In the genomic region with DNA sequence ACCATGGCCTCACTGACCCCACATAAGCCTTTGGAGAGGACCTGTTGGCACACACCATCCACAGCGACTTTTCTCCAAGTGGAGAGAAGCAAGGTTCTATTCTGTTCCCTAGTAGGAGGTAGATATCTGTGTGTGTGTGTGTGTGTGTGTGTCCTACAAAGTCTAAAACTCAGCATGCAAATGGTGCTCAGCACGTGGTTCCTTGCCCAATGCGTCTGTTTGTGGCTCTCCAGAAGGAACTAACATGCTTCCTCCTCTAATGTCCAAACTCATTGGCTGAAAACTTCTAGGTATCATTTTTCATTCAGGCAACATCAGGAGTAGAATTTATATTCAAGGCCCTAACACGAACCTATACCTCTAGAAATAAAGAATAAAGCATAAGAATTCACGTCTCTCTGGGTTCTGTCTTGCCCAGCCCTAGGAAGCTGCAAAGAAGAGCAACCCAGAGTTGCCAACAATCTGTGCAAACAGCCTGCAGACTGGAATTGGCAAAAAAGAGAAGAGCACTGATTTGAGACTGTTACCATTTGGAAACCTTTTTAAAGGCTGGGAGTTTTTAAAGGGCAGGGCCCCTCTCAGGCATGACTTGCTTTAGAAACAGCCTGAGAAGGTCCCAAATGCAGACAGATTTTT, we compare ENCODE assay signal across 1 cellular context.
A peak's percentile ranks its signal among the peaks of the same experiment; 100 is the strongest.
TF ChIP-seq lines count a peak whose summit lies in the region.

No MANE protein-coding gene starts in this region.

TF ChIP-seq in GM12878, 131 proteins besides CTCF, POLR2A, EP300 and RAD21:
- TF ChIP-seq CREB1 (IDR thresholded peaks at IDR 0.05; ENCODE audit: low read depth) (no peak), SIN3A (IDR thresholded peaks at IDR 0.05; ENCODE audit: low read depth, low read length) (no peak), CHD4 (IDR thresholded peaks at IDR 0.05) (no peak), JUNB (IDR thresholded peaks at IDR 0.05) (no peak), POU2F2 (IDR thresholded peaks at IDR 0.05; ENCODE audit: borderline replicate concordance, low read depth, low read length) (peak; percentile 75; the same call in 2 of the 3 replicates), SMC3 (IDR thresholded peaks at IDR 0.05; ENCODE audit: borderline replicate concordance, low read length) (no peak), ZZZ3 (IDR thresholded peaks at IDR 0.05; ENCODE audit: control insufficient read depth, insufficient read length, low read depth) (no peak), TCF12 (IDR thresholded peaks at IDR 0.05; ENCODE audit: low read depth, low read length) (no peak)
- TF ChIP-seq, protein P1, sequence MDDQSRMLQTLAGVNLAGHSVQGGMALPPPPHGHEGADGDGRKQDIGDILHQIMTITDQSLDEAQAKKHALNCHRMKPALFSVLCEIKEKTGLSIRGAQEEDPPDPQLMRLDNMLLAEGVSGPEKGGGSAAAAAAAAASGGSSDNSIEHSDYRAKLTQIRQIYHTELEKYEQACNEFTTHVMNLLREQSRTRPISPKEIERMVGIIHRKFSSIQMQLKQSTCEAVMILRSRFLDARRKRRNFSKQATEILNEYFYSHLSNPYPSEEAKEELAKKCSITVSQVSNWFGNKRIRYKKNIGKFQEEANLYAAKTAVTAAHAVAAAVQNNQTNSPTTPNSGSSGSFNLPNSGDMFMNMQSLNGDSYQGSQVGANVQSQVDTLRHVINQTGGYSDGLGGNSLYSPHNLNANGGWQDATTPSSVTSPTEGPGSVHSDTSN (IDR thresholded peaks at IDR 0.05; ENCODE audit: insufficient replicate concordance, low read depth, low read length): no peak
- TF ChIP-seq, protein P2, sequence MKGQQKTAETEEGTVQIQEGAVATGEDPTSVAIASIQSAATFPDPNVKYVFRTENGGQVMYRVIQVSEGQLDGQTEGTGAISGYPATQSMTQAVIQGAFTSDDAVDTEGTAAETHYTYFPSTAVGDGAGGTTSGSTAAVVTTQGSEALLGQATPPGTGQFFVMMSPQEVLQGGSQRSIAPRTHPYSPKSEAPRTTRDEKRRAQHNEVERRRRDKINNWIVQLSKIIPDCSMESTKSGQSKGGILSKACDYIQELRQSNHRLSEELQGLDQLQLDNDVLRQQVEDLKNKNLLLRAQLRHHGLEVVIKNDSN (IDR thresholded peaks at IDR 0.05; ENCODE audit: borderline replicate concordance, extremely low read length, insufficient read depth, low read depth, low read length): peak; percentile 53
